ENCODE assay signal across 7 cellular contexts in genomic region chr16:88785106-88785924, GRCh38. TPM values are rescaled to one million over a fixed set of nuclear protein-coding genes. Genes with fewer than 3 reads are reported as not detected.
A peak's percentile ranks its signal among the peaks of the same experiment; 100 is the strongest.
DNase-seq lines count a peak whose midpoint lies in the region; TF ChIP-seq lines count a peak whose summit lies in the region.

Gene PIEZO1, minus strand, starts transcription at chr16:88785220. Its CDS starts 256 bp downstream, at chr16:88784964.

- DNase-seq in Kasumi-1 (lab: John Stamatoyannopoulos, UW) (peak; percentile 24 to 30), dermis blood vessel endothelial cell (peak; percentile 79), lower leg skin (ENCODE audit: low spot score in 2 of 2) (peak in 1 of 2 donors; percentile 93), putamen (ENCODE audit: low spot score) (no peak)
- DNase-seq in activated CD4-positive, alpha-beta T cell treated with anti-CD3 and anti-CD28 coated beads, Interleukin-2, amount 50 U/mL, for 24 hours (ENCODE audit: low read depth in 1 of 2, low spot score in 1 of 2) = peak; percentile 68 to 69
- DNase-seq in stimulated activated CD4-positive, alpha-beta T cell treated with anti-CD3 and anti-CD28 coated beads, TNF-alpha, amount 100 ng/mL, for 24 hours (ENCODE audit: low read depth in 3 of 3) = peak; percentile 59 to 71 (median 61)

- intact Hi-C loops in lower leg skin (cut with DNase I; ENCODE audit: low total_unique reads) = loop anchor here (5.0 kb wide), 1 partner anchor 48 kb away; no protein-coding TSS in a partner anchor

- peak; percentile 96 for TF ChIP-seq POLR2A in GM15510 (IDR thresholded peaks at IDR 0.05; ENCODE audit: borderline replicate concordance, extremely low read depth, insufficient read length)
- no peak for TF ChIP-seq POLR2A in lower leg skin (IDR thresholded peaks at IDR 0.05)

- 3 to 5% methylated on average over 18 to 35 of the region's 110 CpGs for WGBS in lower leg skin, 2 donors

- TF ChIP-seq CTCF in lower leg skin (IDR thresholded peaks at IDR 0.05) = peak in 1 of 3 donors; percentile 66

- H3K4me3 ChIP-seq in lower leg skin (ENCODE audit: low read depth, poor library complexity, severe bottlenecking) = peak within 1 kb of the TSS; percentile 69

RNA-seq across cellular contexts. Expression of gene PIEZO1, which starts in this region (rescaled TPM):
- total RNA-seq in dermis blood vessel endothelial cell (354 and 766 TPM in 2 replicates), lower leg skin (100 to 1,000 TPM; 196 to 281 (median 206) TPM)
